In the genomic region with DNA sequence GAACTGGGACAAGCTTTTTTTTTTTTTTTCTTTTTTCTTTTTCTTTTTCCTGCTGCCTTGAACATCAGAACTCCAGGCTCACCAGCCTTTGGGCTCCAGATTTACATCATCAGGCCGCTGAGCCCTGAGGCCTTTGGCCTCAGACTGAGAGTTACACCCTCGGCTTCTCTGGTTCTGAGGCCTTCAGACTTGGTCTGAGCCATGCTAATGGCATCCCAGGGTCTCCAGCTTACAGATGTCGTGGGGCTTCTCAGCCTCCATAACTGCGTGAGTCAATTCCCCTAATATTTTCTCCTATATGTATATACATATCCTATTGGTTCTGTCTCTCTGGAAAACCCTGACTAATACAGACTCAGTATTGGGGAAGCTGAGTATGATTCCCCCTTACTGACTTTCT, we compare ENCODE assay signal across 22 cellular contexts. TPM values are rescaled to one million over a fixed set of nuclear protein-coding genes. Genes with fewer than 3 reads are reported as not detected.
DNase-seq lines count a peak whose midpoint lies in the region; ATAC-seq, FAIRE-seq and TF ChIP-seq lines count a peak whose summit lies in the region.
"Had no signal": no experiment of that assay in that cellular context is flagged by ENCODE, and none has a peak within 500 bp of the region (broad histone marks: within the 10 kb centered on the region; RNA-seq: fewer than 3 reads in every experiment).

No MANE protein-coding gene starts in this region.

- no peaks in the 10 kb centered on the region for H3K36me3 ChIP-seq in K562 (ENCODE audit: control insufficient read depth, insufficient read depth, low read length)
- H3K36me3 ChIP-seq: BLaER1 treated with 17β-estradiol and CSF1 and Interleukin-3, amounts not matched to agents 10 nM and 100 nM had no signal

- H3K9ac ChIP-seq in K562 (ENCODE audit: insufficient read depth in 1 of 2, low read depth in 2 of 2, low read length in 2 of 2) = no peak overlapping the region
- H3K9ac ChIP-seq: BLaER1 treated with 17β-estradiol and CSF1 and Interleukin-3, amounts not matched to agents 10 nM and 100 nM had no signal

- in situ Hi-C loops in K562 (cut with MboI) = no loop called here

- H3K9me1 ChIP-seq in K562 (ENCODE audit: control insufficient read depth, insufficient read depth, low read length) = no peaks in the 10 kb centered on the region

- no peaks in the 10 kb centered on the region for H3K79me2 ChIP-seq in K562 (ENCODE audit: control insufficient read depth, insufficient read depth, low read length)

- H3K27ac ChIP-seq in AG04450 (ENCODE audit: low read depth, low read length) = peak overlapping the region; percentile 39
- no peak overlapping the region for H3K27ac ChIP-seq in K562 (ENCODE audit: extremely low read depth, low read depth, low read length)
- H3K27ac ChIP-seq: 22Rv1; BLaER1 treated with 17β-estradiol and CSF1 and Interleukin-3, amounts not matched to agents 10 nM and 100 nM had no signal

- no peak for FAIRE-seq in K562 (lab: Jason Lieb, UNC)

- H3K4me3 ChIP-seq in AG04450 (ENCODE audit: low read depth, low read length) (no peak overlapping the region), K562 (no peak overlapping the region)
- H3K4me3 ChIP-seq: BLaER1 treated with 17β-estradiol and CSF1 and Interleukin-3, amounts not matched to agents 10 nM and 100 nM had no signal

- H3K4me2 ChIP-seq in K562 (ENCODE audit: insufficient read depth, low read length) = no peak overlapping the region
- H3K4me2 ChIP-seq: BLaER1 treated with 17β-estradiol and CSF1 and Interleukin-3, amounts not matched to agents 10 nM and 100 nM had no signal

- H4K20me1 ChIP-seq in K562 (replicated peaks; ENCODE audit: control insufficient read depth, insufficient read depth, low read length) = no peaks in the 10 kb centered on the region
- H4K20me1 ChIP-seq: BLaER1 treated with 17β-estradiol and CSF1 and Interleukin-3, amounts not matched to agents 10 nM and 100 nM had no signal

- no peaks in the 10 kb centered on the region for H3K27me3 ChIP-seq in AG04450 (ENCODE audit: control insufficient read depth, insufficient read depth, low read length)
- H3K27me3 ChIP-seq in K562 (ENCODE audit: control insufficient read depth in 2 of 2, insufficient read depth in 2 of 2, low read length in 2 of 2) = no peaks in the 10 kb centered on the region
- H3K27me3 ChIP-seq: BLaER1 treated with 17β-estradiol and CSF1 and Interleukin-3, amounts not matched to agents 10 nM and 100 nM had no signal

- peak; percentile 38; the same call in 2 of the 3 replicates for ATAC-seq in K562
- ATAC-seq: PC-3 had no signal

- TF ChIP-seq POLR2A in K562 (conservative IDR thresholded peaks at IDR 0.05) = no peak

- WGBS in K562 (ENCODE audit: insufficient coverage, low coverage, missing lambda C conversion rate) = 28% methylated on average over 4 of the region's 4 CpGs

- intact Hi-C loops in K562 (cut with micrococcal nuclease) (no loop called here), posterior vena cava (cut with DNase I) (no loop called here)

- H3K9me3 ChIP-seq in AG04450 (ENCODE audit: control insufficient read depth, insufficient read depth, low read length) (peaks cover 5% of the 10 kb centered on the region; the same call in 1 of the 2 replicates), K562 (replicated peaks; ENCODE audit: control insufficient read depth, insufficient read depth, low read depth, low read length) (0 out of 2 replicates have a peak, but pooled peaks cover 4% of the 10 kb centered on the region)
- H3K9me3 ChIP-seq: Caco-2 had no signal

- TF ChIP-seq RAD21 in K562 (CRISPR knock-in tag; conservative IDR thresholded peaks at IDR 0.05 in 1 of 2, IDR thresholded peaks at IDR 0.05 in 1 of 2) = no peak

- H2AFZ ChIP-seq in K562 (ENCODE audit: low read depth, low read length) = no peak overlapping the region

- TF ChIP-seq EP300 in K562 (IDR thresholded peaks at IDR 0.05; ENCODE audit: low read length) = no peak

- H3K4me1 ChIP-seq in K562 (replicated peaks in 1 of 2; ENCODE audit: control insufficient read depth in 2 of 2, insufficient read depth in 2 of 2, low read length in 2 of 2) = no peaks in the 10 kb centered on the region
- H3K4me1 ChIP-seq: Caco-2 had no signal

- CTCF ChIA-PET in AG04450 (lab: Charles Lee) (interaction anchor here (0.6 kb wide), 1 partner anchor 1316 kb away, joined by 3 read pairs; no protein-coding TSS in a partner anchor), K562 (lab: Yijun Ruan, JAX; ENCODE audit: low intra/inter-chr PET ratio) (no interaction called here)

- DNase-seq in AG04450 (ENCODE audit: low read depth, low spot score) = no peak
- peak; percentile 22 for DNase-seq in NCI-H226
- no peak for DNase-seq in K562 (ENCODE audit: extremely low read depth in 1 of 4, low spot score in 3 of 4)
- DNase-seq in islet precursor cell = peak; percentile 68
- no peak for DNase-seq in DMS153 (lab: John Stamatoyannopoulos, UW)
- no peak for DNase-seq in activated CD4-positive, alpha-beta T cell treated with anti-CD3 and anti-CD28 coated beads for 4 hours
- no peak for DNase-seq in NCI-H128 (lab: John Stamatoyannopoulos, UW; ENCODE audit: unreplicated experiment)
- no peak for DNase-seq in posterior vena cava (ENCODE audit: low spot score)
- DNase-seq: ACHN; Caco-2; CD4-positive, alpha-beta memory T cell; H7; KBM-7; NCI-H1105; NCI-H187; NCI-H446 treated with DMSO at 0.1 percent for 48 hours; NCI-H526 treated with DMSO at 0.1 percent for 48 hours; PC-3; RPMI8226; SHP77 had no signal

- POLR2A ChIA-PET in AG04450 (lab: Yijun Ruan, JAX) = interaction anchor here (0.6 to 1.1 kb wide), 2 partner anchors 36 to 38 kb away, joined by 3 read pairs; partner anchors contain the start of gene RC3H1
- POLR2A ChIA-PET in K562 (lab: Yijun Ruan, JAX) = interaction anchor here (1.5 to 1.7 kb wide), 2 partner anchors 9 kb away, joined by 6 to 7 read pairs; no protein-coding TSS in a partner anchor

- TF ChIP-seq CTCF in AG04450 (IDR thresholded peaks at IDR 0.05; ENCODE audit: low read depth, low read length) = no peak
- TF ChIP-seq CTCF in K562 (IDR thresholded peaks at IDR 0.05 in 2 of 3, conservative IDR thresholded peaks at IDR 0.05 in 1 of 3; ENCODE audit: insufficient read depth in 2 of 3, low read depth in 1 of 3, low read length in 3 of 3) = no peak

- no TSS peak for BruUV-seq in K562 (replicated peaks; lab: Mats Ljungman, UMichigan)

TF ChIP-seq in K562, 482 proteins besides CTCF, POLR2A, EP300 and RAD21 (continues in another document):
- TF ChIP-seq, protein P1, sequence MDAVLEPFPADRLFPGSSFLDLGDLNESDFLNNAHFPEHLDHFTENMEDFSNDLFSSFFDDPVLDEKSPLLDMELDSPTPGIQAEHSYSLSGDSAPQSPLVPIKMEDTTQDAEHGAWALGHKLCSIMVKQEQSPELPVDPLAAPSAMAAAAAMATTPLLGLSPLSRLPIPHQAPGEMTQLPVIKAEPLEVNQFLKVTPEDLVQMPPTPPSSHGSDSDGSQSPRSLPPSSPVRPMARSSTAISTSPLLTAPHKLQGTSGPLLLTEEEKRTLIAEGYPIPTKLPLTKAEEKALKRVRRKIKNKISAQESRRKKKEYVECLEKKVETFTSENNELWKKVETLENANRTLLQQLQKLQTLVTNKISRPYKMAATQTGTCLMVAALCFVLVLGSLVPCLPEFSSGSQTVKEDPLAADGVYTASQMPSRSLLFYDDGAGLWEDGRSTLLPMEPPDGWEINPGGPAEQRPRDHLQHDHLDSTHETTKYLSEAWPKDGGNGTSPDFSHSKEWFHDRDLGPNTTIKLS (IDR thresholded peaks at IDR 0.05; ENCODE audit: borderline replicate concordance, low read depth) = no peak
- TF ChIP-seq ZNF639 (CRISPR knock-in tag; conservative IDR thresholded peaks at IDR 0.05 in 1 of 2, IDR thresholded peaks at IDR 0.05 in 1 of 2) (no peak), RAD51 (IDR thresholded peaks at IDR 0.05; ENCODE audit: borderline replicate concordance, low read depth) (no peak), SNRNP70 (optimal IDR thresholded peaks at IDR 0.05; ENCODE audit: low read depth, low read length) (no peak), NFIX (CRISPR knock-in tag; IDR thresholded peaks at IDR 0.05; ENCODE audit: low read depth) (no peak), HDAC3 (IDR thresholded peaks at IDR 0.05; ENCODE audit: borderline replicate concordance, partially characterized antibody) (no peak), ERF (CRISPR knock-in tag; IDR thresholded peaks at IDR 0.05) (no peak), NFRKB (IDR thresholded peaks at IDR 0.05; ENCODE audit: low read depth) (no peak)

RNA-seq across cellular contexts. Expression of gene RC3H1, which starts 36.5 kb away (rescaled TPM):
- polyA plus RNA-seq in AG04450 (2011; rRNA removed) (13.3 and 13.9 TPM in 2 replicates), K562 (2011; rRNA removed) (17.3 and 17.4 TPM in 2 replicates), K562 (2014; fragmentation: Illumina TruSeq; extraction: Trizol) (5.6 and 6.7 TPM in 2 replicates), K562 (2014; fragmentation: Nextera tagmentation; extraction: Ambion mirVana) (1 to 10 TPM; 2.4 to 3.4 TPM), K562 (2014; rRNA removed) (5.7 and 6.1 TPM in 2 replicates)
- 66.2 and 75.4 TPM in 2 replicates for polyA minus RNA-seq in AG04450 (2011; rRNA and poly(A)+ RNA removed)
- 81.9 and 168 TPM in 2 replicates for total RNA-seq in K562 (2011; cell fraction: chromatin; rRNA removed; ENCODE audit: low replicate concordance)
- total RNA-seq in K562 (2011; cell fraction: nucleolus; rRNA removed) = 42.0 and 47.8 TPM in 2 replicates
- total RNA-seq in K562 (2011; cell fraction: nucleoplasm; rRNA removed) = 46.5 and 67.9 TPM in 2 replicates
- total RNA-seq in K562 (2014; rRNA removed) (11.4 and 12.4 TPM in 2 replicates), K562 (2014; rRNA removed; fragmentation: Illumina TruSeq; extraction: Trizol) (20.9 and 23.4 TPM in 2 replicates), K562 (2015; rRNA removed; fragmentation: Illumina TruSeq; extraction: Trizol) (27.2 and 31.7 TPM in 2 replicates), K562 (2021) (21.0 and 21.3 TPM in 2 replicates), posterior vena cava (10 to 100 TPM; 25.8 to 27.2 TPM)
- 7.9 and 9.5 TPM in 2 replicates for polyA plus RNA-seq in K562 (2011; cell fraction: cytosol; rRNA removed)
- polyA plus RNA-seq in K562 (2011; cell fraction: nucleus; rRNA removed) = 23.3 and 23.5 TPM in 2 replicates
- polyA plus RNA-seq in K562 (2012) = 2.8 and 3.4 TPM in 2 replicates
- 83.2 and 95.5 TPM in 2 replicates for polyA minus RNA-seq in K562 (2011; rRNA and poly(A)+ RNA removed)
- 26.8 and 32.4 TPM in 2 replicates for polyA minus RNA-seq in K562 (2011; cell fraction: cytosol; rRNA and poly(A)+ RNA removed)
- polyA minus RNA-seq in K562 (2011; cell fraction: nucleus; rRNA and poly(A)+ RNA removed) = 33.8 and 61.1 TPM in 2 replicates

Comparison
In these comparisons a context has a peak if more than half of its experiments do, and no peak if none do; other contexts are left out.
1. DNase-seq: peak in NCI-H226 (single experiment) and islet precursor cell (single experiment); none in AG04450 (single experiment), K562 (0 of 4), DMS153 (single experiment), activated CD4-positive, alpha-beta T cell treated with anti-CD3 and anti-CD28 coated beads for 4 hours (0 of 2), NCI-H128 (single experiment) and posterior vena cava (single experiment).